Comparison of ENCODE assay signal across 6 cellular contexts in the genomic region with DNA sequence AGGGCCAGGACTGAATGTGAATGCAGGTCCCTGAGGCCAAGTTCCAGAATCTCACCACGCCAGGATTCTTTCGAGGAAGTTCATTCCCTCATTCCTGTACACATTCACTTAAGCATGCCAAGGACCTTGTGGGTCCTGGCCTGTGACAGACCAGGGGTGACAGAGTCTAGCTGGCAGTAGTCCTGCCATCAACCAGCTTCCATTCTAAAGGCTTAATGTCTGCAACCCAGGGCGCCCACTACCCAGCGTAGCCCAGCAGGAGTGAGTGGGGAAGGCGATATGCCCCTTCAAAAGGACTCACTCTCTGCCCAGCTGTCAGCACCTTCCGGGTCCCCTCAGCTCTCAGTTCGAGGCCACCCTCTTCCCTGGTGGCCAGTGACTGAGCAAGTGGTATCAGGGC.
DNase-seq lines count a peak whose midpoint lies in the region; ATAC-seq and TF ChIP-seq lines count a peak whose summit lies in the region.
"Not testable (repeated sequence)": the region's sequence is repeated elsewhere in the genome, so short reads cannot be mapped to it uniquely, and the experiment has no call there.

No MANE protein-coding gene starts in this region.

- not testable (repeated sequence) for TF ChIP-seq POLR2A in HCT116 (IDR thresholded peaks at IDR 0.05; ENCODE audit: borderline replicate concordance, extremely low read depth, insufficient read depth, insufficient read length)

- POLR2A ChIA-PET in HCT116 (lab: Charles Lee); naive thymus-derived CD8-positive, alpha-beta T cell (lab: Charles Lee): not testable (repeated sequence)

- not testable (repeated sequence) for H3K9me3 ChIP-seq in HCT116 (ENCODE audit: control insufficient read depth in 1 of 2, insufficient read depth in 1 of 2, low read depth in 1 of 2, low read length in 2 of 2); upper lobe of right lung

- RAD21 ChIA-PET in HCT116 (lab: Charles Lee; ENCODE audit: low non-redundant PET in 1 of 2, low total read pairs in 2 of 2, uncharacterized antibody in 2 of 2, unreplicated experiment in 2 of 2): not testable (repeated sequence)

- H3K4me1 ChIP-seq in HCT116 (ENCODE audit: control insufficient read depth in 1 of 2, insufficient read depth in 2 of 2, low read length in 2 of 2); upper lobe of right lung: not testable (repeated sequence)

- DNase-seq in HCT116 (ENCODE audit: low read depth, low spot score); central memory CD8-positive, alpha-beta T cell (ENCODE audit: low spot score in 2 of 2); left colon; naive thymus-derived CD8-positive, alpha-beta T cell; upper lobe of right lung: not testable (repeated sequence)
- DNase-seq in activated T-cell treated with anti-CD3 and anti-CD28 coated beads, Interleukin-2, amount 50 U/mL, for 24 hours: peak; percentile 33

- H3K9ac ChIP-seq in HCT116 (ENCODE audit: low read length): not testable (repeated sequence)

- not testable (repeated sequence) for H3K4me2 ChIP-seq in HCT116 (ENCODE audit: low read length)

- not testable (repeated sequence) for H3K79me2 ChIP-seq in HCT116 (ENCODE audit: insufficient read depth, low read length)

- H3K9me2 ChIP-seq in HCT116 (ENCODE audit: insufficient read depth): not testable (repeated sequence)

- intact Hi-C loops in HCT116 (cut with micrococcal nuclease); left colon (cut with DNase I, micrococcal nuclease); upper lobe of right lung (cut with DNase I): not testable (repeated sequence)

- not testable (repeated sequence) for TF ChIP-seq CTCF in HCT116 (IDR thresholded peaks at IDR 0.05 in 2 of 3, conservative IDR thresholded peaks at IDR 0.05 in 1 of 3; ENCODE audit: borderline replicate concordance in 1 of 3, insufficient read depth in 1 of 3, low read depth in 2 of 3, low read length in 2 of 3); upper lobe of right lung (IDR thresholded peaks at IDR 0.05)

- not testable (repeated sequence) for H3K36me3 Mint-ChIP-seq in activated T-cell treated with anti-CD3 and anti-CD28 coated beads, Interleukin-2, amount 50 U/mL, for 24 hours (ENCODE audit: low read depth); central memory CD8-positive, alpha-beta T cell (ENCODE audit: insufficient read depth); naive thymus-derived CD8-positive, alpha-beta T cell

- CTCF ChIA-PET in HCT116 (lab: Charles Lee): not testable (repeated sequence)

- not testable (repeated sequence) for H3K36me3 ChIP-seq in HCT116 (ENCODE audit: control insufficient read depth in 1 of 2, insufficient read depth in 2 of 2, low read length in 2 of 2); upper lobe of right lung

- H3K27me3 Mint-ChIP-seq in activated T-cell treated with anti-CD3 and anti-CD28 coated beads, Interleukin-2, amount 50 U/mL, for 24 hours; central memory CD8-positive, alpha-beta T cell; naive thymus-derived CD8-positive, alpha-beta T cell: not testable (repeated sequence)

- not testable (repeated sequence) for H3K4me3 Mint-ChIP-seq in activated T-cell treated with anti-CD3 and anti-CD28 coated beads, Interleukin-2, amount 50 U/mL, for 24 hours; central memory CD8-positive, alpha-beta T cell
- peak overlapping the region in 1 of 10 donors; percentile 28 for H3K4me3 Mint-ChIP-seq in naive thymus-derived CD8-positive, alpha-beta T cell

- H3K4me1 Mint-ChIP-seq in activated T-cell treated with anti-CD3 and anti-CD28 coated beads, Interleukin-2, amount 50 U/mL, for 24 hours (ENCODE audit: low read depth); central memory CD8-positive, alpha-beta T cell; naive thymus-derived CD8-positive, alpha-beta T cell: not testable (repeated sequence)

- H3K9me3 Mint-ChIP-seq in activated T-cell treated with anti-CD3 and anti-CD28 coated beads, Interleukin-2, amount 50 U/mL, for 24 hours; central memory CD8-positive, alpha-beta T cell; naive thymus-derived CD8-positive, alpha-beta T cell: not testable (repeated sequence)

- not testable (repeated sequence) for TF ChIP-seq RAD21 in HCT116 (IDR thresholded peaks at IDR 0.05; ENCODE audit: low read depth)

- not testable (repeated sequence) for H4K20me1 ChIP-seq in HCT116 (ENCODE audit: insufficient read depth)

- H3K4me3 ChIP-seq in HCT116 (replicated peaks in 1 of 2; ENCODE audit: low read depth in 1 of 2, low read length in 2 of 2); upper lobe of right lung: not testable (repeated sequence)

- ATAC-seq in HCT116: peak; percentile 34; the same call in 1 of the 2 replicates
- ATAC-seq in central memory CD8-positive, alpha-beta T cell (replicated peaks; ENCODE audit: extremely low read depth, poor library complexity, severe bottlenecking): not testable (repeated sequence)
- ATAC-seq in left colon: peak; percentile 30
- peak; percentile 5 to 7 for ATAC-seq in naive thymus-derived CD8-positive, alpha-beta T cell
- peak; percentile 53 for ATAC-seq in upper lobe of right lung

- H2AFZ ChIP-seq in HCT116 (ENCODE audit: low read depth, low read length, poor library complexity, severe bottlenecking): not testable (repeated sequence)

- H3K27ac Mint-ChIP-seq in activated T-cell treated with anti-CD3 and anti-CD28 coated beads, Interleukin-2, amount 50 U/mL, for 24 hours: not testable (repeated sequence)
- peak overlapping the region; percentile 92 for H3K27ac Mint-ChIP-seq in central memory CD8-positive, alpha-beta T cell (ENCODE audit: low read depth)
- peak overlapping the region in 3 of 10 donors; percentile 70 to 92 (median 72) for H3K27ac Mint-ChIP-seq in naive thymus-derived CD8-positive, alpha-beta T cell

- not testable (repeated sequence) for H3K27ac ChIP-seq in HCT116 (ENCODE audit: low read depth, low read length); upper lobe of right lung

- not testable (repeated sequence) for BruUV-seq in HCT116 (replicated peaks; lab: Mats Ljungman, UMichigan)

- not testable (repeated sequence) for H3K27me3 ChIP-seq in HCT116 (ENCODE audit: insufficient read depth, low read length); upper lobe of right lung
